In genomic region chr11:65849771-65850216, GRCh38 we compare ENCODE assay signal across 22 cellular contexts. TPM values are rescaled to one million over a fixed set of nuclear protein-coding genes. Genes with fewer than 3 reads are reported as not detected.
DNase-seq lines count a peak whose midpoint lies in the region; ATAC-seq, FAIRE-seq and TF ChIP-seq lines count a peak whose summit lies in the region.
"Had no signal": no experiment of that assay in that cellular context is flagged by ENCODE, and none has a peak within 500 bp of the region (broad histone marks: within the 10 kb centered on the region; RNA-seq: fewer than 3 reads in every experiment).

No MANE protein-coding gene starts in this region.

- no peak overlapping the region for H2BK12ac ChIP-seq in H1 (ENCODE audit: low read depth, low read length)

- no peaks in the 10 kb centered on the region for H3K23me2 ChIP-seq in H1 (ENCODE audit: low read depth, low read length)

- intact Hi-C loops in cardiac septum (cut with DNase I) (no loop called here), left cardiac atrium (cut with DNase I) (no loop called here), transverse colon (cut with DNase I; ENCODE audit: low total_unique reads) (no loop called here)

- H3K36me3 ChIP-seq in NT2/D1 (ENCODE audit: insufficient read depth, insufficient read length, low read length), result peaks cover 38% of the 10 kb centered on the region
- H3K36me3 ChIP-seq in H1 (ENCODE audit: control insufficient read depth in 2 of 4, insufficient read depth in 4 of 4, low read length in 3 of 4), result peaks cover 6 to 20% (median 16%) of the 10 kb centered on the region in 4 experiments
- peaks cover 0 to 20% (median 3%) of the 10 kb centered on the region in 4 donors for H3K36me3 ChIP-seq in transverse colon

- H4K5ac ChIP-seq in H1 (ENCODE audit: insufficient read length, low read depth, low read length), result no peak overlapping the region

- H3K14ac ChIP-seq in H1 (ENCODE audit: insufficient read length), result no peak overlapping the region

- no peak for FAIRE-seq in H1 (lab: Jason Lieb, UNC)
- FAIRE-seq: H54, TTC549 had no signal

- H3K4me1 ChIP-seq in NT2/D1 (ENCODE audit: insufficient read depth, insufficient read length), result peaks cover 8% of the 10 kb centered on the region
- H3K4me1 ChIP-seq in H1 (replicated peaks in 1 of 4; ENCODE audit: control insufficient read depth in 3 of 4, insufficient read depth in 4 of 4, low read length in 3 of 4), result peaks cover 0 to 4% (median under 1%) of the 10 kb centered on the region in 4 experiments; a peak in 5 of 7 replicates
- peaks cover 16 to 32% (median 28%) of the 10 kb centered on the region in 4 donors for H3K4me1 ChIP-seq in transverse colon

- H3K9me3 ChIP-seq in NT2/D1 (ENCODE audit: insufficient read depth, low read length) (peaks cover 19% of the 10 kb centered on the region; the same call in 1 of the 2 replicates), H1 (ENCODE audit: insufficient read depth in 2 of 2, low read depth in 1 of 2, low read length in 1 of 2) (peaks cover 7 to 10% of the 10 kb centered on the region in 2 experiments; a peak in 2 of 4 replicates), transverse colon (no peaks in the 10 kb centered on the region)

- H2AFZ ChIP-seq in H1 (ENCODE audit: low read length), result no peak overlapping the region

- H3K18ac ChIP-seq in H1 (ENCODE audit: extremely low read depth, low read length), result no peak overlapping the region

- no peak overlapping the region for H4K8ac ChIP-seq in H1 (ENCODE audit: extremely low read depth, insufficient read depth, low read length)

- TF ChIP-seq RAD21 in H1 (IDR thresholded peaks at IDR 0.05 in 1 of 2, conservative IDR thresholded peaks at IDR 0.05 in 1 of 2; ENCODE audit: low read depth in 2 of 2, low read length in 2 of 2), result no peak

- H4K20me1 ChIP-seq in H1 (replicated peaks in 1 of 2; ENCODE audit: control insufficient read depth in 1 of 2, insufficient read depth in 2 of 2, low read length in 2 of 2), result peaks cover 12 to 14% of the 10 kb centered on the region in 2 experiments

- H2BK5ac ChIP-seq in H1 (ENCODE audit: low read depth, low read length), result peak overlapping the region; percentile 77; the same call in 1 of the 2 replicates

- no peak overlapping the region for H2BK15ac ChIP-seq in H1 (ENCODE audit: low read length)

- peaks cover 7% of the 10 kb centered on the region for H3K79me1 ChIP-seq in H1 (ENCODE audit: low read depth, low read length)

- H3K27ac ChIP-seq in H1 (ENCODE audit: low read depth, low read length) (no peak overlapping the region), transverse colon (no peak overlapping the region)
- H3K27ac ChIP-seq: coronary artery, sigmoid colon had no signal

- ATAC-seq in left cardiac atrium, result no peak

- CTCF ChIA-PET in H1 (lab: Charles Lee; ENCODE audit: partially characterized antibody), result interaction anchor here (0.8 to 15.2 kb wide), 16 partner anchors 8 to 186 kb away, joined by 3 to 283 read pairs (median 14); partner anchors contain the start of genes AP5B1, CCDC85B, CFL1 and CTSW

- no peak overlapping the region for H2BK120ac ChIP-seq in H1 (replicated peaks; ENCODE audit: low read depth, low read length)

- no peak overlapping the region for H3K4ac ChIP-seq in H1 (replicated peaks; ENCODE audit: insufficient read length, low read depth, low read length)

- H2AK5ac ChIP-seq in H1 (ENCODE audit: low read depth, low read length), result no peak overlapping the region

- no peak overlapping the region for H3K4me2 ChIP-seq in H1 (ENCODE audit: insufficient read depth in 1 of 2, low read depth in 2 of 2, low read length in 2 of 2)

- H3K9ac ChIP-seq in NT2/D1 (ENCODE audit: insufficient read length, low read depth) (peak overlapping the region; percentile 13), H1 (replicated peaks in 1 of 4; ENCODE audit: extremely low read depth in 1 of 4, low read depth in 3 of 4, low read length in 3 of 4) (no peak overlapping the region)

- H3K23ac ChIP-seq in H1 (ENCODE audit: insufficient read length), result no peak overlapping the region

- H3K56ac ChIP-seq in H1 (replicated peaks; ENCODE audit: insufficient read length, low read depth, low read length), result no peak overlapping the region

- DNase-seq in cardiac septum (ENCODE audit: low spot score) (peak; percentile 70), left cardiac atrium (no peak), NT2/D1 (ENCODE audit: low read depth, low spot score) (no peak), H1 (ENCODE audit: low read depth in 1 of 2, low spot score in 2 of 2) (no peak), transverse colon (no peak), D341Med (ENCODE audit: low spot score) (no peak), NCI-H1436 treated with DMSO at 0.1 percent for 48 hours (lab: John Stamatoyannopoulos, UW) (no peak), epidermal melanocyte (ENCODE audit: insufficient read length, low spot score) (no peak)
- DNase-seq: activated CD4-positive, alpha-beta T cell treated with anti-CD3 and anti-CD28 coated beads for 48 hours; C1 segment of cervical spinal cord; KBM-7; naive thymus-derived CD8-positive, alpha-beta T cell; NCI-H69; SHP77; T-cell had no signal

- no peak overlapping the region for H4K91ac ChIP-seq in H1 (replicated peaks; ENCODE audit: insufficient read length, low read length)

- H3K27me3 ChIP-seq in NT2/D1 (ENCODE audit: insufficient read depth, insufficient read length) (no peaks in the 10 kb centered on the region), H1 (replicated peaks in 1 of 4; ENCODE audit: control insufficient read depth in 3 of 4, extremely low read depth in 1 of 4, insufficient read depth in 3 of 4, low read length in 3 of 4) (no peaks in the 10 kb centered on the region; a peak in 1 of 7 replicates), transverse colon (no peaks in the 10 kb centered on the region)
- H3K27me3 ChIP-seq: sigmoid colon had no signal

- TF ChIP-seq EP300 in H1 (IDR thresholded peaks at IDR 0.05; ENCODE audit: borderline replicate concordance in 1 of 2, low read depth in 2 of 2, low read length in 2 of 2) (no peak), transverse colon (IDR thresholded peaks at IDR 0.05; ENCODE audit: low read depth) (no peak)

- peaks cover 0 to 10% of the 10 kb centered on the region in 2 experiments; a peak in 2 of 4 replicates for H3K79me2 ChIP-seq in H1 (ENCODE audit: control insufficient read depth in 1 of 2, insufficient read depth in 2 of 2, low read length in 2 of 2)

- no peak overlapping the region for H2BK20ac ChIP-seq in H1 (ENCODE audit: low read length)

- H3K4me3 ChIP-seq in NT2/D1 (ENCODE audit: insufficient read length, low read depth) (no peak overlapping the region), H1 (ENCODE audit: extremely low read depth in 1 of 4, insufficient read depth in 2 of 4, low read depth in 3 of 4, low read length in 4 of 4) (no peak overlapping the region), transverse colon (no peak overlapping the region)
- H3K4me3 ChIP-seq: coronary artery, sigmoid colon had no signal

- 84% methylated on average over 13 of the region's 16 CpGs; no CpG with 5 or more reads in 1 of the 2 experiments for WGBS in H1 (ENCODE audit: extremely low coverage in 1 of 2, insufficient coverage in 1 of 2, insufficient read length in 1 of 2, insufficient replicate concordance in 2 of 2, low coverage in 1 of 2, low lambda C conversion rate in 2 of 2, missing lambda C conversion rate in 1 of 2), 2 experiments
- WGBS in transverse colon (ENCODE audit: low coverage in 1 of 2), 2 donors, result 72% methylated on average over 16 of the region's 16 CpGs; no CpG with 5 or more reads in 1 of the 2 donors

- POLR2A ChIA-PET in H1 (lab: Charles Lee; ENCODE audit: partially characterized antibody), result interaction anchor here (1.0 to 38.3 kb wide), 10 partner anchors 11 to 186 kb away, joined by 3 to 1071 read pairs (median 6); partner anchors contain the start of genes CCDC85B, CFL1, CTSW and EFEMP2

- no peak for TF ChIP-seq POLR2A in H1 (IDR thresholded peaks at IDR 0.05; ENCODE audit: control extremely low read depth in 1 of 2, low read depth in 2 of 2, low read length in 2 of 2)
- peak; percentile 22 for TF ChIP-seq POLR2A in transverse colon (IDR thresholded peaks at IDR 0.05)

- TF ChIP-seq CTCF in H1 (IDR thresholded peaks at IDR 0.05; ENCODE audit: control extremely low read depth in 1 of 3, insufficient read depth in 1 of 3, low read depth in 1 of 3, low read length in 3 of 3) (no peak), transverse colon (IDR thresholded peaks at IDR 0.05) (no peak)

- in situ Hi-C loops in transverse colon (cut with MboI; ENCODE audit: low pct_ligation_motif_present in 1 of 4, low pct_unique_long_range_greater_than_20kb in 1 of 4, low sequenced_read_pairs in 3 of 4), result no loop called here

RNA-seq across cellular contexts. Expression of gene CFL1, which starts 8.2 kb away (rescaled TPM):
- total RNA-seq in cardiac septum (434 TPM), left cardiac atrium (100 to 1,000 TPM; 439 to 554 TPM), transverse colon (1,000 to 10,000 TPM; 1,308 to 1,852 (median 1,703) TPM)
- 1,252 and 1,270 TPM in 2 replicates for total RNA-seq in H1 (2021; fragmentation: NEBNext Ultra II Directional; extraction: Animal tissue kit (Norgen Biotek cat#: 25700))
- polyA plus RNA-seq in H1 (2011; rRNA removed), result 1,365 and 1,809 TPM in 2 replicates
- polyA plus RNA-seq in H1 (2011; cell fraction: cytosol; rRNA removed), result 1,336 TPM
- polyA plus RNA-seq in H1 (2011; cell fraction: nucleus; rRNA removed), result 788 TPM
- 1,064 to 1,459 TPM (median 1,329 TPM) in 4 replicates for polyA plus RNA-seq in H1 (2012, experiment 1 of 2)
- polyA plus RNA-seq in H1 (2012, experiment 2 of 2), result 1,254 TPM
- 989 TPM for polyA plus RNA-seq in H1 (2013, experiment 1 of 2)
- 932 TPM for polyA plus RNA-seq in H1 (2013, experiment 2 of 2)
- 1,332 and 1,357 TPM in 2 replicates for polyA minus RNA-seq in H1 (2011; rRNA and poly(A)+ RNA removed)
- 622 TPM for polyA minus RNA-seq in H1 (2011; cell fraction: cytosol; rRNA and poly(A)+ RNA removed)
- polyA minus RNA-seq in H1 (2011; cell fraction: nucleus; rRNA and poly(A)+ RNA removed), result 426 TPM

RNA-seq across cellular contexts. Expression of gene MUS81, which starts 10.4 kb away (rescaled TPM):
- 37.6 TPM for total RNA-seq in cardiac septum
- 10 to 100 TPM; 36.1 to 37.6 TPM for total RNA-seq in left cardiac atrium
- total RNA-seq in H1 (2021; fragmentation: NEBNext Ultra II Directional; extraction: Animal tissue kit (Norgen Biotek cat#: 25700)), result 30.2 and 36.0 TPM in 2 replicates
- polyA plus RNA-seq in H1 (2011; rRNA removed), result 31.5 and 44.1 TPM in 2 replicates
- 41.8 TPM for polyA plus RNA-seq in H1 (2011; cell fraction: cytosol; rRNA removed)
- polyA plus RNA-seq in H1 (2011; cell fraction: nucleus; rRNA removed), result 222 TPM
- polyA plus RNA-seq in H1 (2012, experiment 1 of 2), result 30.7 to 47.5 TPM (median 37.9 TPM) in 4 replicates
- 39.0 TPM for polyA plus RNA-seq in H1 (2012, experiment 2 of 2)
- 35.0 TPM for polyA plus RNA-seq in H1 (2013, experiment 1 of 2)
- polyA plus RNA-seq in H1 (2013, experiment 2 of 2), result 32.2 TPM
- polyA minus RNA-seq in H1 (2011; rRNA and poly(A)+ RNA removed), result 13.3 and 24.3 TPM in 2 replicates
- 23.6 TPM for polyA minus RNA-seq in H1 (2011; cell fraction: cytosol; rRNA and poly(A)+ RNA removed)
- polyA minus RNA-seq in H1 (2011; cell fraction: nucleus; rRNA and poly(A)+ RNA removed), result 60.4 TPM
- total RNA-seq in transverse colon, result 100 to 1,000 TPM in 1 of 4 donors, 10 to 100 TPM in 3; 58.3 to 191 (median 81.2) TPM

RNA-seq across cellular contexts. Expression of gene SNX32, which starts 16.0 kb away (rescaled TPM):
- total RNA-seq in cardiac septum, result 0.54 TPM
- total RNA-seq in left cardiac atrium, result not detected
- total RNA-seq in H1 (2021; fragmentation: NEBNext Ultra II Directional; extraction: Animal tissue kit (Norgen Biotek cat#: 25700)), result 1.1 and 2.2 TPM in 2 replicates
- polyA plus RNA-seq in H1 (2011; rRNA removed), result 0.76 and 1.4 TPM in 2 replicates
- 0.96 TPM for polyA plus RNA-seq in H1 (2011; cell fraction: cytosol; rRNA removed)
- polyA plus RNA-seq in H1 (2011; cell fraction: nucleus; rRNA removed), result 7.1 TPM
- polyA plus RNA-seq in H1 (2012, experiment 1 of 2), result 1.2 to 2.6 TPM (median 2.2 TPM) in 4 replicates
- polyA plus RNA-seq in H1 (2012, experiment 2 of 2), result 1.2 TPM
- 0.61 TPM for polyA plus RNA-seq in H1 (2013, experiment 1 of 2)
- polyA plus RNA-seq in H1 (2013, experiment 2 of 2), result 0.57 TPM
- 0.54 and 1.1 TPM in 2 replicates for polyA minus RNA-seq in H1 (2011; rRNA and poly(A)+ RNA removed)
- not detected for polyA minus RNA-seq in H1 (2011; cell fraction: cytosol; rRNA and poly(A)+ RNA removed)
- polyA minus RNA-seq in H1 (2011; cell fraction: nucleus; rRNA and poly(A)+ RNA removed), result 1.6 TPM
- 10 to 100 TPM in 1 of 4 donors, 1 to 10 TPM in 1, under 1 TPM in 1, not detected in 1; 0.60 to 10.0 (median 1.6) TPM for total RNA-seq in transverse colon

RNA-seq across cellular contexts. Expression of gene EFEMP2, which starts 22.8 kb away (rescaled TPM):
- 118 TPM for total RNA-seq in cardiac septum
- 100 to 1,000 TPM in 1 of 2 donors, 10 to 100 TPM in 1; 98.0 to 103 TPM for total RNA-seq in left cardiac atrium
- total RNA-seq in H1 (2021; fragmentation: NEBNext Ultra II Directional; extraction: Animal tissue kit (Norgen Biotek cat#: 25700)), result 8.8 and 9.7 TPM in 2 replicates
- polyA plus RNA-seq in H1 (2011; rRNA removed), result 17.2 and 24.2 TPM in 2 replicates
- 16.2 TPM for polyA plus RNA-seq in H1 (2011; cell fraction: cytosol; rRNA removed)
- polyA plus RNA-seq in H1 (2011; cell fraction: nucleus; rRNA removed), result 54.9 TPM
- polyA plus RNA-seq in H1 (2012, experiment 1 of 2), result 6.4 to 12.6 TPM (median 9.4 TPM) in 4 replicates
- 8.4 TPM for polyA plus RNA-seq in H1 (2012, experiment 2 of 2)
- polyA plus RNA-seq in H1 (2013, experiment 1 of 2), result 14.8 TPM
- polyA plus RNA-seq in H1 (2013, experiment 2 of 2), result 14.3 TPM
- 5.3 and 6.1 TPM in 2 replicates for polyA minus RNA-seq in H1 (2011; rRNA and poly(A)+ RNA removed)
- 5.7 TPM for polyA minus RNA-seq in H1 (2011; cell fraction: cytosol; rRNA and poly(A)+ RNA removed)
- polyA minus RNA-seq in H1 (2011; cell fraction: nucleus; rRNA and poly(A)+ RNA removed), result 17.4 TPM
- total RNA-seq in transverse colon, result 10 to 100 TPM; 15.2 to 34.4 (median 25.1) TPM

RNA-seq across cellular contexts. Expression of gene CTSW, which starts 29.8 kb away (rescaled TPM):
- 0.83 TPM for total RNA-seq in cardiac septum
- 1 to 10 TPM in 1 of 2 donors, under 1 TPM in 1; 0.99 to 2.7 TPM for total RNA-seq in left cardiac atrium
- total RNA-seq in H1 (2021; fragmentation: NEBNext Ultra II Directional; extraction: Animal tissue kit (Norgen Biotek cat#: 25700)), result not detected in 2 replicates
- not detected in 2 replicates for polyA plus RNA-seq in H1 (2011; rRNA removed)
- not detected for polyA plus RNA-seq in H1 (2011; cell fraction: cytosol; rRNA removed)
- polyA plus RNA-seq in H1 (2011; cell fraction: nucleus; rRNA removed), result not detected
- polyA plus RNA-seq in H1 (2012, experiment 1 of 2), result not detected in 4 replicates
- not detected for polyA plus RNA-seq in H1 (2012, experiment 2 of 2)
- not detected for polyA plus RNA-seq in H1 (2013, experiment 1 of 2)
- not detected for polyA plus RNA-seq in H1 (2013, experiment 2 of 2)
- not detected in 2 replicates for polyA minus RNA-seq in H1 (2011; rRNA and poly(A)+ RNA removed)
- polyA minus RNA-seq in H1 (2011; cell fraction: cytosol; rRNA and poly(A)+ RNA removed), result not detected
- not detected for polyA minus RNA-seq in H1 (2011; cell fraction: nucleus; rRNA and poly(A)+ RNA removed)
- total RNA-seq in transverse colon, result 1 to 10 TPM in 2 of 4 donors, not detected in 2; 1.1 to 1.8 TPM
- total RNA-seq: fibroblast of lung, mesothelial cell of epicardium had no signal
- polyA plus RNA-seq: AG04450, fibroblast of lung had no signal
